ENCODE assay signal across 1 cellular context in genomic region chr4:53783208-53783859, GRCh38.
TF ChIP-seq lines count a peak whose summit lies in the region.

No MANE protein-coding gene starts in this region.

TF ChIP-seq in IMR-90, 13 proteins besides CTCF, POLR2A, EP300 and RAD21:
- TF ChIP-seq MAFK (IDR thresholded peaks at IDR 0.05; ENCODE audit: low read depth, low read length) (no peak), RFX5 (IDR thresholded peaks at IDR 0.05; ENCODE audit: low read depth, low read length) (no peak), MAZ (IDR thresholded peaks at IDR 0.05; ENCODE audit: borderline replicate concordance, low read depth, low read length) (no peak), MXI1 (IDR thresholded peaks at IDR 0.05; ENCODE audit: borderline replicate concordance, low read depth, low read length) (no peak), ELK1 (IDR thresholded peaks at IDR 0.05; ENCODE audit: borderline replicate concordance, low read depth, low read length) (no peak), CEBPB (IDR thresholded peaks at IDR 0.05; ENCODE audit: low read depth, low read length) (no peak), SMC3 (IDR thresholded peaks at IDR 0.05; ENCODE audit: low read depth, low read length) (no peak), BHLHE40 (IDR thresholded peaks at IDR 0.05; ENCODE audit: low read depth, low read length) (no peak), USF2 (IDR thresholded peaks at IDR 0.05; ENCODE audit: low read depth, low read length) (no peak), RCOR1 (IDR thresholded peaks at IDR 0.05; ENCODE audit: insufficient replicate concordance, low read length) (no peak), FOS (IDR thresholded peaks at IDR 0.05; ENCODE audit: low read depth, low read length) (no peak), CHD1 (IDR thresholded peaks at IDR 0.05; ENCODE audit: low read depth, low read length) (no peak), NFE2L2 (IDR thresholded peaks at IDR 0.05; ENCODE audit: low read depth, low read length) (no peak)
